In the genomic region with DNA sequence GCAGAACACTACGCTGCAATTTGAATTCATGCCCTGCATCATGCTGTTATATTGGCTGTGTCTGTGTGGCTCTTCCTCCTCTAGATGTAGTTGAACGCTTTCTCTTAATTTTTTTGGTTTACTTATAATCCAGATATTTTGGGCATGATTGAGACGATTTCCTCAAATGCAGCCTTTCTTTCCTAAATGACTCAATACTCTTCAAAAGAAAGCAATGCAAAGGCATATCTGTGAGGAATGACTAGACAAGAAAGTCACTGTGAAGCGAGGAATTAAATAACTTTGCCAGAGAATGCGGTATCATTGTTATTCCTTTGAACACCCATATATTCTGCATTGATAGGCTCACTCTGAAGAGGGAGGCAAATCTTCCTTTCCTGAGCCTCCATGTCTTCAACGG, we compare ENCODE assay signal across 20 cellular contexts.
DNase-seq lines count a peak whose midpoint lies in the region; ATAC-seq and TF ChIP-seq lines count a peak whose summit lies in the region.
"Had no signal": no experiment of that assay in that cellular context is flagged by ENCODE, and none has a peak within 500 bp of the region (broad histone marks: within the 10 kb centered on the region; RNA-seq: fewer than 3 reads in every experiment).

No MANE protein-coding gene starts in this region.

- no peak overlapping the region for H2BK5ac ChIP-seq in IMR-90 (ENCODE audit: low read depth, low read length, poor library complexity, severe bottlenecking)

- no peak overlapping the region for H4K8ac ChIP-seq in IMR-90 (ENCODE audit: low read depth in 2 of 2, low read length in 2 of 2)

- H3K9me3 Mint-ChIP-seq in activated T-helper 2 cell treated with anti-CD3 and anti-CD28 coated beads, Interferon-gamma antibody, Interleukin-2, Interleukin-4, amounts not matched to agents 10 μg/mL and 5 μg/mL and 100 μg/mL, durations not matched to agents 14 hours and 24 hours and 36 hours = peaks cover 23% of the 10 kb centered on the region

- H3K4me3 ChIP-seq in AG10803 (ENCODE audit: low read length) (no peak overlapping the region), IMR-90 (ENCODE audit: insufficient read depth, low read depth, low read length) (no peak overlapping the region), astrocyte of the spinal cord (ENCODE audit: low read depth, low read length) (no peak overlapping the region), muscle layer of colon (ENCODE audit: low read depth in 1 of 2, low read length in 2 of 2) (no peak overlapping the region), adrenal gland (no peak overlapping the region), HAP-1 (no peak overlapping the region)

- H3K4me2 ChIP-seq in IMR-90 (ENCODE audit: low read depth, low read length) = no peak overlapping the region

- H3K36me3 ChIP-seq in IMR-90 (ENCODE audit: control insufficient read depth, insufficient read depth, low read length) (no peaks in the 10 kb centered on the region), muscle layer of colon (ENCODE audit: insufficient read depth, low read length) (no peaks in the 10 kb centered on the region), adrenal gland (replicated peaks in 1 of 2) (no peaks in the 10 kb centered on the region), HAP-1 (replicated peaks) (no peaks in the 10 kb centered on the region)

- peaks cover 3% of the 10 kb centered on the region for H3K27me3 Mint-ChIP-seq in activated T-helper 2 cell treated with anti-CD3 and anti-CD28 coated beads, Interferon-gamma antibody, Interleukin-2, Interleukin-4, amounts not matched to agents 10 μg/mL and 5 μg/mL and 100 μg/mL, durations not matched to agents 14 hours and 24 hours and 36 hours (ENCODE audit: low read depth)

- CTCF ChIA-PET in IMR-90 (lab: Yijun Ruan, JAX) = no interaction called here

- H3K9me3 ChIP-seq in IMR-90 (ENCODE audit: control insufficient read depth, insufficient read depth, low read length) = no peaks in the 10 kb centered on the region
- H3K9me3 ChIP-seq in muscle layer of colon (ENCODE audit: low read length) = no peaks in the 10 kb centered on the region
- no peaks in the 10 kb centered on the region for H3K9me3 ChIP-seq in adrenal gland (replicated peaks in 1 of 3)
- H3K9me3 ChIP-seq in HAP-1 = no peaks in the 10 kb centered on the region

- no peak overlapping the region for H2BK20ac ChIP-seq in IMR-90 (ENCODE audit: low read depth, low read length)

- H3K4me1 ChIP-seq in IMR-90 (ENCODE audit: control insufficient read depth, insufficient read depth, low read length) (peaks cover 4% of the 10 kb centered on the region), muscle layer of colon (ENCODE audit: insufficient read depth, low read length) (peaks cover 10% of the 10 kb centered on the region), adrenal gland (replicated peaks in 1 of 2) (no peaks in the 10 kb centered on the region), HAP-1 (no peaks in the 10 kb centered on the region)

- H3K18ac ChIP-seq in IMR-90 (ENCODE audit: low read depth, low read length) = no peak overlapping the region

- H3K56ac ChIP-seq in IMR-90 (ENCODE audit: extremely low read depth, insufficient read depth, low read length) = no peak overlapping the region

- H4K5ac ChIP-seq in IMR-90 (ENCODE audit: low read depth, low read length) = no peak overlapping the region

- H3K4me1 Mint-ChIP-seq in activated T-helper 2 cell treated with anti-CD3 and anti-CD28 coated beads, Interferon-gamma antibody, Interleukin-2, Interleukin-4, amounts not matched to agents 10 μg/mL and 5 μg/mL and 100 μg/mL, durations not matched to agents 14 hours and 24 hours and 36 hours (ENCODE audit: low read depth) = no peaks in the 10 kb centered on the region

- H3K4me3 Mint-ChIP-seq in activated T-helper 2 cell treated with anti-CD3 and anti-CD28 coated beads, Interferon-gamma antibody, Interleukin-2, Interleukin-4, amounts not matched to agents 10 μg/mL and 5 μg/mL and 100 μg/mL, durations not matched to agents 14 hours and 24 hours and 36 hours (ENCODE audit: low read depth) = no peak overlapping the region
- H3K4me3 Mint-ChIP-seq: CD8-positive, alpha-beta T cell; HFFc6 had no signal

- H3K36me3 Mint-ChIP-seq in activated T-helper 2 cell treated with anti-CD3 and anti-CD28 coated beads, Interferon-gamma antibody, Interleukin-2, Interleukin-4, amounts not matched to agents 10 μg/mL and 5 μg/mL and 100 μg/mL, durations not matched to agents 14 hours and 24 hours and 36 hours (ENCODE audit: low read depth) = no peaks in the 10 kb centered on the region
- H3K36me3 Mint-ChIP-seq: CD8-positive, alpha-beta T cell had no signal

- ATAC-seq in IMR-90 (ENCODE audit: low read depth) = no peak; the same call in 1 of the 2 replicates
- no peak for ATAC-seq in GM21723 (IDR thresholded peaks at IDR 0.05; ENCODE audit: unreplicated experiment)
- ATAC-seq: CD8-positive, alpha-beta T cell had no signal

- dilution Hi-C loops in IMR-90 (cut with HindIII; ENCODE audit: low sequenced_read_pairs, unreplicated experiment) = no loop called here

- no peak overlapping the region for H2BK15ac ChIP-seq in IMR-90 (ENCODE audit: low read depth, low read length)

- no peak overlapping the region for H3K14ac ChIP-seq in IMR-90 (replicated peaks; ENCODE audit: low read depth, low read length)

- no peak overlapping the region for H3K27ac Mint-ChIP-seq in activated T-helper 2 cell treated with anti-CD3 and anti-CD28 coated beads, Interferon-gamma antibody, Interleukin-2, Interleukin-4, amounts not matched to agents 10 μg/mL and 5 μg/mL and 100 μg/mL, durations not matched to agents 14 hours and 24 hours and 36 hours
- H3K27ac Mint-ChIP-seq: CD8-positive, alpha-beta T cell; HFFc6 had no signal

- no peaks in the 10 kb centered on the region for H3K27me3 ChIP-seq in IMR-90 (ENCODE audit: control insufficient read depth, insufficient read depth, low read length)
- H3K27me3 ChIP-seq in muscle layer of colon (ENCODE audit: control insufficient read depth in 1 of 2, insufficient read depth in 2 of 2, low read length in 2 of 2) = no peaks in the 10 kb centered on the region
- H3K27me3 ChIP-seq in adrenal gland = no peaks in the 10 kb centered on the region
- H3K27me3 ChIP-seq in HAP-1 (ENCODE audit: low read depth) = no peaks in the 10 kb centered on the region

- intact Hi-C loops in IMR-90 (cut with micrococcal nuclease) = no loop called here
- intact Hi-C loops in adrenal gland (cut with DNase I) = no loop called here
- intact Hi-C loops in activated T-helper 2 cell treated with anti-CD3 and anti-CD28 coated beads, Interferon-gamma antibody, Interleukin-2, Interleukin-4, amounts not matched to agents 10 μg/mL and 5 μg/mL and 100 μg/mL, durations not matched to agents 14 hours and 24 hours and 36 hours (cut with micrococcal nuclease) = no loop called here

- no TSS peak for BruUV-seq in IMR-90 (replicated peaks; lab: Mats Ljungman, UMichigan)

- H2BK120ac ChIP-seq in IMR-90 (ENCODE audit: low read depth, low read length) = no peak overlapping the region

- no peaks in the 10 kb centered on the region for H4K20me1 ChIP-seq in IMR-90 (ENCODE audit: insufficient read depth, low read length)

- H2AFZ ChIP-seq in IMR-90 (replicated peaks; ENCODE audit: low read length, poor library complexity) = no peak overlapping the region

- no peak for TF ChIP-seq RAD21 in IMR-90 (IDR thresholded peaks at IDR 0.05; ENCODE audit: low read length)

- no peak overlapping the region for H2AK5ac ChIP-seq in IMR-90 (ENCODE audit: low read depth, low read length)

- peak; percentile 16 for DNase-seq in AG10803 (ENCODE audit: low read depth)
- DNase-seq in IMR-90 = peak; percentile 57
- DNase-seq in astrocyte of the spinal cord (ENCODE audit: low read depth, low spot score) = peak; percentile 16
- DNase-seq in adrenal gland = no peak
- DNase-seq in activated T-helper 2 cell treated with anti-CD3 and anti-CD28 coated beads, Interferon-gamma antibody, Interleukin-2, Interleukin-4, amounts not matched to agents 10 μg/mL and 5 μg/mL and 100 μg/mL, durations not matched to agents 14 hours and 24 hours and 36 hours (ENCODE audit: low spot score) = no peak
- DNase-seq in HAP-1 (ENCODE audit: low spot score in 2 of 2) = no peak
- DNase-seq: ACHN; CD8-positive, alpha-beta T cell; H7; HFFc6; KBM-7; MM.1S; NCI-H1092; NCI-H1436 treated with DMSO at 0.1 percent for 48 hours; NCI-H1930; NCI-H2227 treated with DMSO at 0.1 percent for 48 hours; NCI-H510A had no signal

- POLR2A ChIA-PET in IMR-90 (lab: Charles Lee; ENCODE audit: unreplicated experiment) = no interaction called here

- H3K23ac ChIP-seq in IMR-90 (ENCODE audit: low read depth, low read length) = no peak overlapping the region

- H4K91ac ChIP-seq in IMR-90 (ENCODE audit: insufficient read depth, low read depth, low read length) = no peak overlapping the region

- TF ChIP-seq CTCF in AG10803 (conservative IDR thresholded peaks at IDR 0.05; ENCODE audit: low read length) (no peak), IMR-90 (conservative IDR thresholded peaks at IDR 0.05; ENCODE audit: low read depth, low read length) (no peak), astrocyte of the spinal cord (IDR thresholded peaks at IDR 0.05; ENCODE audit: low read depth, low read length) (no peak), adrenal gland (IDR thresholded peaks at IDR 0.05) (no peak)

- no peak overlapping the region for H3K9ac ChIP-seq in IMR-90 (ENCODE audit: low read depth, low read length)
- H3K9ac ChIP-seq in muscle layer of colon (ENCODE audit: low read length) = no peak overlapping the region

- H2AK9ac ChIP-seq in IMR-90 (replicated peaks; ENCODE audit: low read depth, low read length, poor library complexity) = no peak overlapping the region

- no CpG with 5 or more reads among the region's 6 CpGs for WGBS in IMR-90 (ENCODE audit: extremely low coverage in 2 of 2, insufficient read length in 1 of 2), 2 experiments
- WGBS in adrenal gland, 4 donors = 73 to 88% (median 84%) methylated on average over 6 of the region's 6 CpGs

- H3K27ac ChIP-seq in IMR-90 (ENCODE audit: insufficient read depth, low read length) = no peak overlapping the region
- H3K27ac ChIP-seq in muscle layer of colon (ENCODE audit: low read depth, low read length) = peak overlapping the region; percentile 5
- no peak overlapping the region for H3K27ac ChIP-seq in adrenal gland
- H3K27ac ChIP-seq: 22Rv1 had no signal

- in situ Hi-C loops in IMR-90 (cut with MboI; ENCODE audit: low sequenced_read_pairs) = no loop called here
- in situ Hi-C loops in astrocyte of the spinal cord (cut with HindIII; ENCODE audit: low sequenced_read_pairs) = no loop called here
- in situ Hi-C loops in HAP-1 (cut with MboI; ENCODE audit: low sequenced_read_pairs) = no loop called here

- no peaks in the 10 kb centered on the region for H3K9me1 ChIP-seq in IMR-90 (ENCODE audit: insufficient read depth, low read length)

- TF ChIP-seq POLR2A in IMR-90 (IDR thresholded peaks at IDR 0.05; ENCODE audit: low read depth, low read length) (no peak), adrenal gland (IDR thresholded peaks at IDR 0.05) (no peak)

- no peak overlapping the region for H3K4ac ChIP-seq in IMR-90 (ENCODE audit: low read depth, low read length)

- H3K79me1 ChIP-seq in IMR-90 (ENCODE audit: low read depth in 1 of 2, low read length in 2 of 2) = no peaks in the 10 kb centered on the region

TF ChIP-seq in IMR-90, 13 proteins besides CTCF, POLR2A, EP300 and RAD21 (continues in another document):
- no peak for TF ChIP-seq RCOR1 (IDR thresholded peaks at IDR 0.05; ENCODE audit: insufficient replicate concordance, low read length)
- TF ChIP-seq SMC3 (IDR thresholded peaks at IDR 0.05; ENCODE audit: low read depth, low read length) = no peak
- TF ChIP-seq BHLHE40 (IDR thresholded peaks at IDR 0.05; ENCODE audit: low read depth, low read length) = no peak

Comparison
In these comparisons a context has a peak if more than half of its experiments do, and no peak if none do; other contexts are left out.
1. DNase-seq: peak in AG10803 (single experiment), IMR-90 (single experiment) and astrocyte of the spinal cord (single experiment); none in adrenal gland (0 of 7), activated T-helper 2 cell treated with anti-CD3 and anti-CD28 coated beads, Interferon-gamma antibody, Interleukin-2, Interleukin-4, amounts not matched to agents 10 μg/mL and 5 μg/mL and 100 μg/mL, durations not matched to agents 14 hours and 24 hours and 36 hours (single experiment) and HAP-1 (0 of 2).